17 cellular contexts compared by ENCODE assay signal in the genomic region with DNA sequence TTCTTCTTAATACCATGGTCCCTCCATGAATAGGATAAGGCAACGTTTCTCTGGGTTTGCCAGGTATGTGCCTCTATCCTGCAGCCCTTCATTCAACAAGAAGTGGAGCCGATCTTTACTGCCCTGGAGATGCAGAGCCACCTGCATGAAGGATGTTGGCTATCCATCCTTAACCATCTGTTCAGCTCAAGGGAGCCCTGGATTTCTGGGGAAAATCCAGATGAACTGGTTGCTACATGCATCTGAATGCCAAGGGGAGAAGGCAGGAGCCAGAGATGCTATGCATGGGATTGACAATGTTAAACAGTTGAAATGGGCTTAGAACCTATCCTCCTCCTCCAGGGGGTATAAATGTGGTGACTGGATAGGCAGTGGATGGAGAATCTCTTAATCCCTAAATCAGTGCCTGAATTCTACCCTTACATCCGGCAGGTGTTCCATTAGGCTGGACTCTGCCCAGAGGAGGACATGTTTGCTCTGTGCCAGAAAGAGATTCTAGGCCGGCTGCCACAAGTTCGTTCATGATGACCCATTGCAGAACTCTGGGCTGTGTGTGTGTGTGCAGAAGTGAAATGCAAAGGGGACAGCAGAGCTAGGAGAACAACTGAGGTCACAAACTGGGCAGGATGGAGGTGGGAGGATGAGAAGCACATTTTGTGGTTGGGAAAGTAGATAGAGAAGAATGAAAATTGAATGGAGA. TPM values are rescaled to one million over a fixed set of nuclear protein-coding genes. Genes with fewer than 3 reads are reported as not detected.
DNase-seq lines count a peak whose midpoint lies in the region; ATAC-seq lines count a peak whose summit lies in the region.
"Had no signal": no experiment of that assay in that cellular context is flagged by ENCODE, and none has a peak within 500 bp of the region (broad histone marks: within the 10 kb centered on the region; RNA-seq: fewer than 3 reads in every experiment).

No MANE protein-coding gene starts in this region.

- ATAC-seq in Right ventricle myocardium superior (ENCODE audit: poor library complexity), result peak; percentile 83
- no peak for ATAC-seq in GM21515 (IDR thresholded peaks at IDR 0.05; ENCODE audit: unreplicated experiment)
- ATAC-seq in stimulated activated naive B cell treated with anti-CD40 and anti-IgM and Interleukin-4, amounts not matched to agents 10 μg/mL and 1 μg/mL and 100 μg/mL, for 72 hours (replicated peaks), result no peak
- ATAC-seq: A549 had no signal

- peaks cover 0 to 9% of the 10 kb centered on the region in 2 donors for H3K27me3 Mint-ChIP-seq in stimulated activated naive B cell treated with anti-CD40 and anti-IgM and Interleukin-4, amounts not matched to agents 10 μg/mL and 1 μg/mL and 100 μg/mL, for 72 hours

- intact Hi-C loops in Right ventricle myocardium superior (cut with DNase I), result no loop called here

- H3K4me1 Mint-ChIP-seq in stimulated activated naive B cell treated with anti-CD40 and anti-IgM and Interleukin-4, amounts not matched to agents 10 μg/mL and 1 μg/mL and 100 μg/mL, for 72 hours, result no peaks in the 10 kb centered on the region
- H3K4me1 Mint-ChIP-seq: naive B cell had no signal

- no peak overlapping the region for H3K4me3 Mint-ChIP-seq in stimulated activated naive B cell treated with anti-CD40 and anti-IgM and Interleukin-4, amounts not matched to agents 10 μg/mL and 1 μg/mL and 100 μg/mL, for 72 hours
- H3K4me3 Mint-ChIP-seq: immature natural killer cell, naive B cell had no signal

- no peak overlapping the region for H3K27ac Mint-ChIP-seq in stimulated activated naive B cell treated with anti-CD40 and anti-IgM and Interleukin-4, amounts not matched to agents 10 μg/mL and 1 μg/mL and 100 μg/mL, for 72 hours
- H3K27ac Mint-ChIP-seq: immature natural killer cell had no signal

- no peaks in the 10 kb centered on the region for H3K9me3 Mint-ChIP-seq in stimulated activated naive B cell treated with anti-CD40 and anti-IgM and Interleukin-4, amounts not matched to agents 10 μg/mL and 1 μg/mL and 100 μg/mL, for 72 hours

- no peaks in the 10 kb centered on the region for H3K36me3 Mint-ChIP-seq in stimulated activated naive B cell treated with anti-CD40 and anti-IgM and Interleukin-4, amounts not matched to agents 10 μg/mL and 1 μg/mL and 100 μg/mL, for 72 hours
- H3K36me3 Mint-ChIP-seq: immature natural killer cell, naive B cell had no signal

- DNase-seq in DMS53 (lab: John Stamatoyannopoulos, UW), result peak; percentile 82
- peak; percentile 16 for DNase-seq in NCI-H446 treated with DMSO at 0.1 percent for 48 hours (lab: John Stamatoyannopoulos, UW)
- DNase-seq in Right ventricle myocardium superior, result peak; percentile 61
- DNase-seq in myocyte (ENCODE audit: low read depth), result peak; percentile 57
- DNase-seq in stimulated activated CD4-positive, alpha-beta T cell treated with anti-CD3 and anti-CD28 coated beads, Interleukin-2, amount 100 ng/mL, for 24 hours, result no peak
- DNase-seq in stimulated activated naive B cell treated with anti-CD40 and anti-IgM and Interleukin-4, amounts not matched to agents 10 μg/mL and 1 μg/mL and 100 μg/mL, for 72 hours, result no peak
- DNase-seq in OCI-M1 (lab: John Stamatoyannopoulos, UW), result no peak
- DNase-seq: activated CD4-positive, alpha-beta T cell treated with anti-CD3 and anti-CD28 coated beads for 48 hours; esophagus squamous epithelium; glutamatergic neuron; immature natural killer cell; naive B cell; NCI-H1417; NCI-H2171; stimulated activated CD4-positive, alpha-beta T cell treated with anti-CD3 and anti-CD28 coated beads, Interleukin-2, amount 100 ng/mL, for 48 hours had no signal

RNA-seq across cellular contexts. Expression of a gene that starts 15.6 kb away (rescaled TPM):
- total RNA-seq in Right ventricle myocardium superior, result 26.2 TPM
- total RNA-seq in myocyte, result 19.3 and 26.5 TPM in 2 replicates
- polyA plus RNA-seq in myocyte (2012), result 9.3 TPM

RNA-seq across cellular contexts. Expression of a gene that starts 53.6 kb away (rescaled TPM):
- 11.1 TPM for total RNA-seq in Right ventricle myocardium superior
- total RNA-seq in myocyte, result 19.1 and 19.4 TPM in 2 replicates
- 8.1 TPM for polyA plus RNA-seq in myocyte (2012)

Comparison
In these comparisons a context has a peak if more than half of its experiments do, and no peak if none do; other contexts are left out.
1. DNase-seq: peak in DMS53 (single experiment), NCI-H446 treated with DMSO at 0.1 percent for 48 hours (single experiment), Right ventricle myocardium superior (single experiment) and myocyte (single experiment); none in stimulated activated CD4-positive, alpha-beta T cell treated with anti-CD3 and anti-CD28 coated beads, Interleukin-2, amount 100 ng/mL, for 24 hours (0 of 2), stimulated activated naive B cell treated with anti-CD40 and anti-IgM and Interleukin-4, amounts not matched to agents 10 μg/mL and 1 μg/mL and 100 μg/mL, for 72 hours (single experiment) and OCI-M1 (single experiment).